ENCODE assay signal across 20 cellular contexts in the genomic region with DNA sequence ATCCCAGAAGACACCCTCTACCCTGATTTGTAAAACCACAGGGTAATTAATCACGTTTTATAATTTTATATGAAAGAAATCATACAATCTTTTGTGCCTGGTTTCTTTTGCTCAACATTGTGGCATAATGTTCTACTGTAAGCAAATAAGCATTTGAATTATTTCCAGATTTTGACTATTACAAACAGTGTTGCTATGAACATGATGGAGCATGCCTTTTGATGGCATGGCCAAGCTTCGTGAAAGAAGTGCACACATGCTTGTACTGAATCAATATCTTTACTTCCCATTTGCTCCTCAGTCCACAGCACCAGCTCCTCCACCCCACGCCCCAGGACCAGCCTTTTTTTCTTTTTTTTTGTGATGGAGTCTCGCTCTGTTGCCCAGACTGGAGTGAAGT. TPM values are rescaled to one million over a fixed set of nuclear protein-coding genes. Genes with fewer than 3 reads are reported as not detected.
A peak's percentile ranks its signal among the peaks of the same experiment; 100 is the strongest.
DNase-seq lines count a peak whose midpoint lies in the region; ATAC-seq, FAIRE-seq and TF ChIP-seq lines count a peak whose summit lies in the region.
"Had no signal": no experiment of that assay in that cellular context is flagged by ENCODE, and none has a peak within 500 bp of the region (broad histone marks: within the 10 kb centered on the region; RNA-seq: fewer than 3 reads in every experiment).

No MANE protein-coding gene starts in this region.

- no peak overlapping the region for H3K27ac Mint-ChIP-seq in MCF 10A (ENCODE audit: low read depth, unreplicated experiment)
- H3K27ac Mint-ChIP-seq in central memory CD8-positive, alpha-beta T cell (ENCODE audit: low read depth): peak overlapping the region; percentile 54
- H3K27ac Mint-ChIP-seq: CD4-positive, alpha-beta T cell had no signal

- no peaks in the 10 kb centered on the region for H3K36me3 ChIP-seq in mammary epithelial cell (ENCODE audit: insufficient read depth, low read length)
- no peaks in the 10 kb centered on the region for H3K36me3 ChIP-seq in keratinocyte (ENCODE audit: control insufficient read depth in 2 of 2, extremely low read depth in 1 of 2, insufficient read depth in 2 of 2, low read length in 2 of 2)
- no peaks in the 10 kb centered on the region for H3K36me3 ChIP-seq in brain microvascular endothelial cell (replicated peaks)

- H3K4me1 Mint-ChIP-seq in MCF 10A (ENCODE audit: insufficient read depth, unreplicated experiment): no peaks in the 10 kb centered on the region
- H3K4me1 Mint-ChIP-seq in central memory CD8-positive, alpha-beta T cell: peaks cover 25% of the 10 kb centered on the region

- H4K20me1 ChIP-seq in mammary epithelial cell (ENCODE audit: insufficient read depth, low read length): no peaks in the 10 kb centered on the region
- no peaks in the 10 kb centered on the region for H4K20me1 ChIP-seq in keratinocyte (ENCODE audit: control insufficient read depth, extremely low read depth, insufficient read depth, low read length)

- POLR2A ChIA-PET in MCF 10A (lab: Yijun Ruan, JAX): interaction anchor here (0.9 to 1.2 kb wide), 2 partner anchors 184 to 346 kb away, joined by 3 to 5 read pairs; a partner anchor contains a TSS

- no peak overlapping the region for H3K9ac ChIP-seq in mammary epithelial cell (ENCODE audit: insufficient read depth, low read length)
- H3K9ac ChIP-seq in keratinocyte (ENCODE audit: control insufficient read depth, extremely low read depth, insufficient read depth, low read length): no peak overlapping the region
- H3K9ac ChIP-seq: GM23248 had no signal

- H3K4me3 Mint-ChIP-seq in MCF 10A (ENCODE audit: unreplicated experiment): no peak overlapping the region
- H3K4me3 Mint-ChIP-seq in central memory CD8-positive, alpha-beta T cell: no peak overlapping the region
- H3K4me3 Mint-ChIP-seq: CD4-positive, alpha-beta T cell had no signal

- no peak for ATAC-seq in central memory CD8-positive, alpha-beta T cell (replicated peaks; ENCODE audit: extremely low read depth, poor library complexity, severe bottlenecking)
- ATAC-seq in HG03196 (IDR thresholded peaks at IDR 0.05; ENCODE audit: unreplicated experiment): no peak
- ATAC-seq: GM12878, HCT116 had no signal

- WGBS in mammary epithelial cell (ENCODE audit: low coverage, missing lambda C conversion rate): 33% methylated on average over 4 of the region's 4 CpGs

- no peaks in the 10 kb centered on the region for H3K9me3 Mint-ChIP-seq in MCF 10A (ENCODE audit: unreplicated experiment)
- H3K9me3 Mint-ChIP-seq in central memory CD8-positive, alpha-beta T cell: no peaks in the 10 kb centered on the region
- H3K9me3 Mint-ChIP-seq: CD4-positive, alpha-beta T cell had no signal

- H3K36me3 Mint-ChIP-seq in MCF 10A (ENCODE audit: insufficient read depth, unreplicated experiment): no peaks in the 10 kb centered on the region
- H3K36me3 Mint-ChIP-seq in central memory CD8-positive, alpha-beta T cell (ENCODE audit: insufficient read depth): no peaks in the 10 kb centered on the region

- H3K27me3 ChIP-seq in mammary epithelial cell (ENCODE audit: insufficient read depth, low read length) (no peaks in the 10 kb centered on the region), keratinocyte (ENCODE audit: control insufficient read depth, extremely low read depth, insufficient read depth, low read length) (no peaks in the 10 kb centered on the region), brain microvascular endothelial cell (replicated peaks) (no peaks in the 10 kb centered on the region)

- H2AFZ ChIP-seq in mammary epithelial cell (ENCODE audit: low read depth, low read length): no peak overlapping the region
- H2AFZ ChIP-seq in keratinocyte (ENCODE audit: control insufficient read depth, low read length): no peak overlapping the region
- H2AFZ ChIP-seq: GM23248 had no signal

- BruUV-seq in mammary epithelial cell (replicated peaks; lab: Mats Ljungman, UMichigan): no TSS peak
- no TSS peak for BruUV-seq in MCF 10A (replicated peaks; lab: Mats Ljungman, UMichigan)

- H3K9me3 ChIP-seq in mammary epithelial cell (replicated peaks; ENCODE audit: insufficient read depth, low read length) (no peaks in the 10 kb centered on the region), keratinocyte (ENCODE audit: control insufficient read depth, low read depth, low read length) (no peaks in the 10 kb centered on the region)

- FAIRE-seq in keratinocyte (lab: Jason Lieb, UNC): peak; percentile 39
- FAIRE-seq: GM12878, GM18507, H54 had no signal

- H3K4me2 ChIP-seq in mammary epithelial cell (ENCODE audit: insufficient read depth, low read depth, low read length) (no peak overlapping the region), keratinocyte (ENCODE audit: control insufficient read depth, extremely low read depth, insufficient read depth, low read depth, low read length) (no peak overlapping the region)

- intact Hi-C loops in mammary epithelial cell (cut with micrococcal nuclease): no loop called here
- intact Hi-C loops in MCF 10A (cut with micrococcal nuclease): no loop called here

- TF ChIP-seq CTCF in mammary epithelial cell (conservative IDR thresholded peaks at IDR 0.05 in 1 of 2, IDR thresholded peaks at IDR 0.05 in 1 of 2; ENCODE audit: extremely low read depth in 1 of 2, insufficient read depth in 1 of 2, low read depth in 1 of 2, low read length in 2 of 2) (no peak), MCF 10A (IDR thresholded peaks at IDR 0.05; ENCODE audit: unreplicated experiment) (no peak), keratinocyte (optimal IDR thresholded peaks at IDR 0.05 in 1 of 3, IDR thresholded peaks at IDR 0.05 in 1 of 3, conservative IDR thresholded peaks at IDR 0.05 in 1 of 3; ENCODE audit: extremely low read depth in 1 of 3, insufficient read depth in 2 of 3, low read length in 3 of 3) (no peak), brain microvascular endothelial cell (IDR thresholded peaks at IDR 0.05; ENCODE audit: low read depth, low read length, missing control alignments) (no peak)

- no peak overlapping the region for H3K4me3 ChIP-seq in mammary epithelial cell (replicated peaks in 1 of 3; ENCODE audit: insufficient read depth in 1 of 3, low read depth in 2 of 3, low read length in 3 of 3)
- H3K4me3 ChIP-seq in keratinocyte (ENCODE audit: control insufficient read depth in 2 of 3, extremely low read depth in 1 of 3, insufficient read depth in 2 of 3, low read depth in 1 of 3, low read length in 3 of 3): no peak overlapping the region
- no peak overlapping the region for H3K4me3 ChIP-seq in brain microvascular endothelial cell (ENCODE audit: low read depth, low read length)
- H3K4me3 ChIP-seq: GM12878, GM23248 had no signal

- H3K4me1 ChIP-seq in mammary epithelial cell (ENCODE audit: insufficient read depth, low read length) (no peaks in the 10 kb centered on the region), keratinocyte (ENCODE audit: control insufficient read depth, extremely low read depth, insufficient read depth, low read length) (no peaks in the 10 kb centered on the region)

- dilution Hi-C loops in mammary epithelial cell (cut with HindIII; ENCODE audit: low sequenced_read_pairs) (no loop called here), keratinocyte (cut with MboI; ENCODE audit: extremely low pct_ligation_motif_present, low sequenced_read_pairs) (no loop called here)

- no peaks in the 10 kb centered on the region for H3K79me2 ChIP-seq in mammary epithelial cell (ENCODE audit: insufficient read depth, low read length)
- no peaks in the 10 kb centered on the region for H3K79me2 ChIP-seq in keratinocyte (ENCODE audit: control insufficient read depth, insufficient read depth, low read length)

- peak; percentile 20 for DNase-seq in mammary epithelial cell
- DNase-seq in MCF 10A (ENCODE audit: unreplicated experiment): no peak
- DNase-seq in central memory CD8-positive, alpha-beta T cell (ENCODE audit: low spot score in 2 of 2): no peak
- DNase-seq in keratinocyte (ENCODE audit: low read depth, low spot score): no peak
- no peak for DNase-seq in activated CD4-positive, CD25-positive, alpha-beta regulatory T cell (lab: John Stamatoyannopoulos, UW)
- DNase-seq in brain microvascular endothelial cell: no peak
- DNase-seq: ACHN; C1 segment of cervical spinal cord; Calu3; CD4-positive, alpha-beta T cell; DMS 273 treated with DMSO at 0.1 percent for 48 hours; GM23248 had no signal

- no peaks in the 10 kb centered on the region for H3K9me1 ChIP-seq in keratinocyte (ENCODE audit: control insufficient read depth, extremely low read depth, insufficient read depth, low read length)

- CTCF ChIA-PET in mammary epithelial cell (lab: Charles Lee; ENCODE audit: low non-redundant PET): no interaction called here
- CTCF ChIA-PET in MCF 10A (lab: Yijun Ruan, JAX): interaction anchor here (0.6 to 1.1 kb wide), 2 partner anchors 28 to 111 kb away, joined by 3 to 7 read pairs; no protein-coding TSS in a partner anchor

- H3K27ac ChIP-seq in mammary epithelial cell (ENCODE audit: insufficient read depth, low read depth, low read length) (no peak overlapping the region), keratinocyte (ENCODE audit: control insufficient read depth, insufficient read depth, low read length) (no peak overlapping the region), brain microvascular endothelial cell (no peak overlapping the region)
- H3K27ac ChIP-seq: GM23248, HL-60 had no signal

- in situ Hi-C loops in mammary epithelial cell (cut with MboI; ENCODE audit: low sequenced_read_pairs in 2 of 2): no loop called here
- in situ Hi-C loops in brain microvascular endothelial cell (cut with HindIII; ENCODE audit: low pct_ligation_motif_present, low sequenced_read_pairs): no loop called here

- H3K27me3 Mint-ChIP-seq in MCF 10A (ENCODE audit: insufficient read depth, unreplicated experiment): peaks cover 11% of the 10 kb centered on the region
- H3K27me3 Mint-ChIP-seq in central memory CD8-positive, alpha-beta T cell: no peaks in the 10 kb centered on the region
- H3K27me3 Mint-ChIP-seq: CD4-positive, alpha-beta T cell had no signal

RNA-seq across cellular contexts. Expression of a gene that starts 29.9 kb away (rescaled TPM):
- under 1 TPM in 1 of 2 donors, not detected in 1; 0.33 TPM for total RNA-seq in mammary epithelial cell
- polyA plus RNA-seq in mammary epithelial cell: 0.10 TPM
- polyA minus RNA-seq in mammary epithelial cell: not detected
- total RNA-seq in MCF 10A (2022): not detected in 2 replicates
- polyA plus RNA-seq in keratinocyte: 0.18 to 0.22 TPM (median 0.18 TPM) in 3 replicates
- polyA plus RNA-seq in keratinocyte (2011; ENCODE audit: low read depth): not detected
- 0.10 TPM in 2 replicates for polyA plus RNA-seq in keratinocyte (2011; cell fraction: cytosol; rRNA removed)
- polyA plus RNA-seq in keratinocyte (2011; cell fraction: nucleus; rRNA removed): 0.55 and 0.69 TPM in 2 replicates
- 0.37 TPM in 1 of 2 replicates, not detected in the other for polyA plus RNA-seq in keratinocyte (2012; ENCODE audit: low replicate concordance)
- polyA minus RNA-seq in keratinocyte: 0.03 to 1.0 TPM (median 0.26 TPM) in 3 replicates
- not detected for polyA minus RNA-seq in keratinocyte (2011; cell fraction: cytosol; rRNA and poly(A)+ RNA removed)
- 0.53 and 1.9 TPM in 2 replicates for polyA minus RNA-seq in keratinocyte (2011; cell fraction: nucleus; rRNA and poly(A)+ RNA removed)
- total RNA-seq: GM12878 had no signal
- polyA plus RNA-seq: GM23248 had no signal

RNA-seq across cellular contexts. Expression of a gene that starts 36.1 kb away (rescaled TPM):
- total RNA-seq in mammary epithelial cell (not detected), MCF 10A (2022) (not detected in 2 replicates)
- polyA plus RNA-seq in mammary epithelial cell (not detected), keratinocyte (not detected in 3 replicates)
- polyA minus RNA-seq in mammary epithelial cell (not detected), keratinocyte (not detected in 3 replicates)
- not detected for polyA plus RNA-seq in keratinocyte (2011; ENCODE audit: low read depth)
- polyA plus RNA-seq in keratinocyte (2011; cell fraction: cytosol; rRNA removed): not detected in 2 replicates
- polyA plus RNA-seq in keratinocyte (2011; cell fraction: nucleus; rRNA removed): not detected in 2 replicates
- not detected in 2 replicates for polyA plus RNA-seq in keratinocyte (2012; ENCODE audit: low replicate concordance)
- polyA minus RNA-seq in keratinocyte (2011; cell fraction: cytosol; rRNA and poly(A)+ RNA removed): not detected
- polyA minus RNA-seq in keratinocyte (2011; cell fraction: nucleus; rRNA and poly(A)+ RNA removed): not detected in 2 replicates
- total RNA-seq: A172; Calu3; CD4-positive, alpha-beta T cell; Daoy; GM12878; GM23248 had no signal
- polyA plus RNA-seq: GM12878, GM23248 had no signal
